Comparison of ENCODE assay signal across 9 cellular contexts in genomic region chr4:6938237-6938636, GRCh38. TPM values are rescaled to one million over a fixed set of nuclear protein-coding genes. Genes with fewer than 3 reads are reported as not detected.
DNase-seq lines count a peak whose midpoint lies in the region; ATAC-seq and TF ChIP-seq lines count a peak whose summit lies in the region.
"Had no signal": no experiment of that assay in that cellular context is flagged by ENCODE, and none has a peak within 500 bp of the region (broad histone marks: within the 10 kb centered on the region; RNA-seq: fewer than 3 reads in every experiment).

No MANE protein-coding gene starts in this region.

- H3K27ac Mint-ChIP-seq in activated CD4-positive, alpha-beta T cell treated with anti-CD3 and anti-CD28 coated beads, Interleukin-2, amount 10 ng/mL, durations not matched to agents 7 days and 5 days = no peak overlapping the region

- H3K4me3 Mint-ChIP-seq in activated CD4-positive, alpha-beta T cell treated with anti-CD3 and anti-CD28 coated beads, Interleukin-2, amount 10 ng/mL, durations not matched to agents 7 days and 5 days = no peak overlapping the region

- H3K4me3 ChIP-seq in SJCRH30 (no peak overlapping the region), heart left ventricle (peak overlapping the region in 1 of 12 donors; percentile 18), spleen (peak overlapping the region in 2 of 8 donors; percentile 6 to 37)

- no peak for TF ChIP-seq POLR2A in heart left ventricle (IDR thresholded peaks at IDR 0.05)
- no peak for TF ChIP-seq POLR2A in spleen (IDR thresholded peaks at IDR 0.05)

- H3K36me3 ChIP-seq in SJCRH30 (no peaks in the 10 kb centered on the region), heart left ventricle (no peaks in the 10 kb centered on the region), spleen (peaks cover 0 to 14% (median 0%) of the 10 kb centered on the region in 6 donors)

- H3K27ac ChIP-seq in SJCRH30 (no peak overlapping the region), heart left ventricle (peak overlapping the region in 5 of 12 donors; percentile 12 to 93 (median 28)), spleen (peak overlapping the region in 6 of 8 donors; percentile 47 to 94 (median 79))

- DNase-seq in GDM1 (lab: John Stamatoyannopoulos, UW) = peak; percentile 76
- DNase-seq in SJCRH30 = peak; percentile 29 to 44
- peak; percentile 50 to 82 (median 65) for DNase-seq in heart left ventricle
- DNase-seq in spleen = peak; percentile 84
- DNase-seq in activated CD4-positive, alpha-beta T cell treated with anti-CD3 and anti-CD28 coated beads, Interleukin-2, amount 10 ng/mL, durations not matched to agents 7 days and 5 days = no peak
- no peak for DNase-seq in NCI-H748 treated with DMSO at 0.1 percent for 48 hours (lab: John Stamatoyannopoulos, UW)
- no peak for DNase-seq in GM19240 (ENCODE audit: insufficient read length, low spot score)
- DNase-seq in HPDE6-E6E7 (ENCODE audit: extremely low spot score) = no peak
- DNase-seq: NCI-H187 had no signal

- peaks cover 23% of the 10 kb centered on the region for H3K4me1 ChIP-seq in SJCRH30
- peaks cover 0 to 69% (median 28%) of the 10 kb centered on the region in 12 donors for H3K4me1 ChIP-seq in heart left ventricle
- H3K4me1 ChIP-seq in spleen = peaks cover 58 to 93% (median 68%) of the 10 kb centered on the region in 6 donors

- 36 to 54% (median 48%) methylated on average over 6 to 7 of the region's 7 CpGs for WGBS in heart left ventricle, 4 donors
- WGBS in spleen, 5 donors = 18 to 44% (median 30%) methylated on average over 3 to 7 of the region's 7 CpGs

- H3K4me1 Mint-ChIP-seq in activated CD4-positive, alpha-beta T cell treated with anti-CD3 and anti-CD28 coated beads, Interleukin-2, amount 10 ng/mL, durations not matched to agents 7 days and 5 days = peaks cover 64% of the 10 kb centered on the region

- peaks cover 2% of the 10 kb centered on the region for H3K9me3 Mint-ChIP-seq in activated CD4-positive, alpha-beta T cell treated with anti-CD3 and anti-CD28 coated beads, Interleukin-2, amount 10 ng/mL, durations not matched to agents 7 days and 5 days

- H3K9me3 ChIP-seq in SJCRH30 (replicated peaks) (no peaks in the 10 kb centered on the region), heart left ventricle (no peaks in the 10 kb centered on the region), spleen (no peaks in the 10 kb centered on the region)

- H3K27me3 Mint-ChIP-seq in activated CD4-positive, alpha-beta T cell treated with anti-CD3 and anti-CD28 coated beads, Interleukin-2, amount 10 ng/mL, durations not matched to agents 7 days and 5 days = no peaks in the 10 kb centered on the region

- peaks cover 31% of the 10 kb centered on the region for H3K36me3 Mint-ChIP-seq in activated CD4-positive, alpha-beta T cell treated with anti-CD3 and anti-CD28 coated beads, Interleukin-2, amount 10 ng/mL, durations not matched to agents 7 days and 5 days (ENCODE audit: low read depth)

- TF ChIP-seq CTCF in heart left ventricle (IDR thresholded peaks at IDR 0.05) (no peak), spleen (IDR thresholded peaks at IDR 0.05 in 8 of 11, conservative IDR thresholded peaks at IDR 0.05 in 3 of 11) (no peak)

- H3K27me3 ChIP-seq in SJCRH30 = no peaks in the 10 kb centered on the region
- H3K27me3 ChIP-seq in heart left ventricle = no peaks in the 10 kb centered on the region
- H3K27me3 ChIP-seq in spleen (replicated peaks in 1 of 7) = no peaks in the 10 kb centered on the region

- peak; percentile 29 to 81 (median 68) for ATAC-seq in heart left ventricle

- POLR2A ChIA-PET in activated CD4-positive, alpha-beta T cell treated with anti-CD3 and anti-CD28 coated beads, Interleukin-2, amount 10 ng/mL, durations not matched to agents 7 days and 5 days (lab: Charles Lee) = no interaction called here

- CTCF ChIA-PET in activated CD4-positive, alpha-beta T cell treated with anti-CD3 and anti-CD28 coated beads, Interleukin-2, amount 10 ng/mL, durations not matched to agents 7 days and 5 days (lab: Charles Lee) = interaction anchor here (0.6 kb wide), 1 partner anchor 14 kb away, joined by 3 read pairs; no protein-coding TSS in a partner anchor

- intact Hi-C loops in heart left ventricle (cut with DNase I) (no loop called here), spleen (cut with DNase I; ENCODE audit: low total_unique reads) (no loop called here)

RNA-seq across cellular contexts. Expression of gene TBC1D14, which starts 28.6 kb away (rescaled TPM):
- total RNA-seq in SJCRH30 (2014; rRNA removed; shearing (Covaris generic)) = 54.5 and 58.0 TPM in 2 replicates
- total RNA-seq in heart left ventricle = 10 to 100 TPM; 31.3 to 51.0 (median 34.5) TPM
- polyA plus RNA-seq in heart left ventricle = 10 to 100 TPM in 1 of 2 donors, 1 to 10 TPM in 1; 9.8 to 32.0 TPM
- 100 to 1,000 TPM in 1 of 7 donors, 10 to 100 TPM in 6; 45.7 to 114 (median 79.2) TPM for total RNA-seq in spleen
- polyA plus RNA-seq in spleen = 10 to 100 TPM; 13.7 to 24.0 (median 18.2) TPM
- 10 to 100 TPM; 50.1 to 50.2 TPM for total RNA-seq in activated CD4-positive, alpha-beta T cell treated with anti-CD3 and anti-CD28 coated beads, Interleukin-2, amount 10 ng/mL, durations not matched to agents 7 days and 5 days

Comparison
In these comparisons a context has a peak if more than half of its experiments do, and no peak if none do; other contexts are left out.
1. DNase-seq: peak in GDM1 (single experiment), SJCRH30 (2 of 2), heart left ventricle (5 of 5) and spleen (single experiment); none in activated CD4-positive, alpha-beta T cell treated with anti-CD3 and anti-CD28 coated beads, Interleukin-2, amount 10 ng/mL, durations not matched to agents 7 days and 5 days (single experiment), NCI-H748 treated with DMSO at 0.1 percent for 48 hours (single experiment), GM19240 (single experiment) and HPDE6-E6E7 (single experiment).